ENCODE assay signal across 16 cellular contexts in genomic region chr22:30008401-30008800, GRCh38.
"Had no signal": no experiment of that assay in that cellular context is flagged by ENCODE, and none has a peak within 500 bp of the region (broad histone marks: within the 10 kb centered on the region; RNA-seq: fewer than 3 reads in every experiment).

No MANE protein-coding gene starts in this region.

- H3K27ac Mint-ChIP-seq: activated CD4-positive, alpha-beta T cell treated with anti-CD3 and anti-CD28 coated beads, Interleukin-2, amount 10 ng/mL, durations not matched to agents 7 days and 5 days; activated CD8-positive, alpha-beta T cell treated with anti-CD3 and anti-CD28 coated beads, Interleukin-2, amount 10 ng/mL, durations not matched to agents 7 days and 5 days; activated naive CD8-positive, alpha-beta T cell; nephron; stimulated activated naive B cell treated with anti-CD40 and anti-IgM and Interleukin-4, amounts not matched to agents 10 μg/mL and 1 μg/mL and 100 μg/mL, for 72 hours had no signal

- H3K9me3 Mint-ChIP-seq: activated CD4-positive, alpha-beta T cell treated with anti-CD3 and anti-CD28 coated beads, Interleukin-2, amount 10 ng/mL, durations not matched to agents 7 days and 5 days; nephron; stimulated activated naive B cell treated with anti-CD40 and anti-IgM and Interleukin-4, amounts not matched to agents 10 μg/mL and 1 μg/mL and 100 μg/mL, for 72 hours had no signal

- H3K4me3 Mint-ChIP-seq: activated CD4-positive, alpha-beta T cell treated with anti-CD3 and anti-CD28 coated beads, Interleukin-2, amount 10 ng/mL, durations not matched to agents 7 days and 5 days; activated CD8-positive, alpha-beta T cell treated with anti-CD3 and anti-CD28 coated beads, Interleukin-2, amount 10 ng/mL, durations not matched to agents 7 days and 5 days; activated naive CD8-positive, alpha-beta T cell; nephron; stimulated activated naive B cell treated with anti-CD40 and anti-IgM and Interleukin-4, amounts not matched to agents 10 μg/mL and 1 μg/mL and 100 μg/mL, for 72 hours had no signal

- H3K27me3 ChIP-seq: spleen had no signal

- DNase-seq: activated CD4-positive, alpha-beta T cell treated with anti-CD3 and anti-CD28 coated beads, Interleukin-2, amount 10 ng/mL, durations not matched to agents 7 days and 5 days; activated CD8-positive, alpha-beta T cell treated with anti-CD3 and anti-CD28 coated beads, Interleukin-2, amount 10 ng/mL, durations not matched to agents 7 days and 5 days; activated gamma-delta T cell; activated T-cell treated with anti-CD3 and anti-CD28 coated beads, Interleukin-2, amount 50 U/mL, for 48 hours; effector memory CD4-positive, alpha-beta T cell; hippocampal formation; midbrain; retina; spleen; stimulated activated naive B cell treated with anti-CD40 and anti-IgM and Interleukin-4, amounts not matched to agents 10 μg/mL and 1 μg/mL and 100 μg/mL, for 72 hours; T-helper 1 cell; T-helper 9 cell had no signal

- H3K4me1 Mint-ChIP-seq: nephron; stimulated activated naive B cell treated with anti-CD40 and anti-IgM and Interleukin-4, amounts not matched to agents 10 μg/mL and 1 μg/mL and 100 μg/mL, for 72 hours had no signal

- H3K36me3 Mint-ChIP-seq: activated naive CD8-positive, alpha-beta T cell had no signal

- H3K27me3 Mint-ChIP-seq: activated CD4-positive, alpha-beta T cell treated with anti-CD3 and anti-CD28 coated beads, Interleukin-2, amount 10 ng/mL, durations not matched to agents 7 days and 5 days; activated naive CD8-positive, alpha-beta T cell; stimulated activated naive B cell treated with anti-CD40 and anti-IgM and Interleukin-4, amounts not matched to agents 10 μg/mL and 1 μg/mL and 100 μg/mL, for 72 hours had no signal

- H3K4me3 ChIP-seq: lung, spleen had no signal

- ATAC-seq: activated CD8-positive, alpha-beta T cell treated with anti-CD3 and anti-CD28 coated beads, Interleukin-2, amount 10 ng/mL, durations not matched to agents 7 days and 5 days; left lobe of liver; stimulated activated naive B cell treated with anti-CD40 and anti-IgM and Interleukin-4, amounts not matched to agents 10 μg/mL and 1 μg/mL and 100 μg/mL, for 72 hours had no signal

- H3K27ac ChIP-seq: spleen had no signal

- H3K9me3 ChIP-seq: spleen had no signal
